In genomic region chr4:3205995-3206394, GRCh38 we compare ENCODE assay signal across 29 cellular contexts.
"Had no signal": no experiment of that assay in that cellular context is flagged by ENCODE, and none has a peak within 500 bp of the region (broad histone marks: within the 10 kb centered on the region; RNA-seq: fewer than 3 reads in every experiment).

No MANE protein-coding gene starts in this region.

- H3K9me3 ChIP-seq: MG63, SJCRH30, SK-N-SH had no signal

- H3K27ac Mint-ChIP-seq: activated CD4-positive, alpha-beta memory T cell treated with anti-CD3 and anti-CD28 coated beads, Interleukin-2, amount 10 ng/mL, durations not matched to agents 7 days and 5 days; activated CD4-positive, alpha-beta T cell treated with anti-CD3 and anti-CD28 coated beads for 36 hours; activated naive CD8-positive, alpha-beta T cell; activated T-helper 2 cell treated with anti-CD3 and anti-CD28 coated beads, Interferon-gamma antibody, Interleukin-2, Interleukin-4, amounts not matched to agents 10 μg/mL and 5 μg/mL and 100 μg/mL, durations not matched to agents 14 hours and 24 hours and 36 hours had no signal

- FAIRE-seq: astrocyte had no signal

- DNase-seq: activated CD4-positive, alpha-beta memory T cell treated with anti-CD3 and anti-CD28 coated beads, Interleukin-2, amount 10 ng/mL, durations not matched to agents 7 days and 5 days; activated CD4-positive, alpha-beta T cell treated with anti-CD3 and anti-CD28 coated beads for 36 hours; activated CD4-positive, alpha-beta T cell treated with anti-CD3 and anti-CD28 coated beads, Interleukin-2, amount 50 U/mL, for 1 hour; activated naive CD4-positive, alpha-beta T cell; activated T-cell treated with anti-CD3 and anti-CD28 coated beads for 4 hours; activated T-cell treated with anti-CD3 and anti-CD28 coated beads, Interleukin-2, amount 50 U/mL, for 72 hours; amygdala; brain microvascular endothelial cell; MG63; MV-4-11; NCI-H1092 treated with DMSO at 0.1 percent for 48 hours; NCI-H1417 treated with DMSO at 0.1 percent for 48 hours; NCI-H1694 treated with DMSO at 0.1 percent for 48 hours; NCI-H2029 treated with DMSO at 0.1 percent for 48 hours; NCI-H345; NCI-H510A; NCI-H526 treated with DMSO at 0.1 percent for 48 hours; NCI-H82; RPMI8226; SJCRH30; SK-N-SH; T-helper 1 cell; WERI-Rb-1 had no signal

- H3K4me3 ChIP-seq: MG63, SJCRH30 had no signal

- H3K9me3 Mint-ChIP-seq: activated CD4-positive, alpha-beta memory T cell treated with anti-CD3 and anti-CD28 coated beads, Interleukin-2, amount 10 ng/mL, durations not matched to agents 7 days and 5 days; activated T-cell treated with anti-CD3 and anti-CD28 coated beads, Interleukin-2, amount 50 U/mL, for 72 hours; activated T-helper 2 cell treated with anti-CD3 and anti-CD28 coated beads, Interferon-gamma antibody, Interleukin-2, Interleukin-4, amounts not matched to agents 10 μg/mL and 5 μg/mL and 100 μg/mL, durations not matched to agents 14 hours and 24 hours and 36 hours had no signal

- H3K27ac ChIP-seq: brain microvascular endothelial cell, KMS-11, SJCRH30, WERI-Rb-1 had no signal

- ATAC-seq: activated CD4-positive, alpha-beta T cell treated with anti-CD3 and anti-CD28 coated beads for 36 hours; activated T-cell treated with anti-CD3 and anti-CD28 coated beads, Interleukin-2, amount 50 U/mL, for 72 hours; Panc1; Right ventricle myocardium inferior had no signal

- H3K9ac ChIP-seq: KMS-11, SK-N-SH had no signal

- H3K4me2 ChIP-seq: KMS-11, SK-N-SH had no signal

- H3K27me3 Mint-ChIP-seq: activated CD4-positive, alpha-beta memory T cell treated with anti-CD3 and anti-CD28 coated beads, Interleukin-2, amount 10 ng/mL, durations not matched to agents 7 days and 5 days; activated CD4-positive, alpha-beta T cell treated with anti-CD3 and anti-CD28 coated beads for 36 hours; activated naive CD8-positive, alpha-beta T cell had no signal

- H3K27me3 ChIP-seq: brain microvascular endothelial cell, MG63, SJCRH30 had no signal

- H3K4me3 Mint-ChIP-seq: activated CD4-positive, alpha-beta memory T cell treated with anti-CD3 and anti-CD28 coated beads, Interleukin-2, amount 10 ng/mL, durations not matched to agents 7 days and 5 days; activated CD4-positive, alpha-beta T cell treated with anti-CD3 and anti-CD28 coated beads for 36 hours; activated naive CD8-positive, alpha-beta T cell; activated T-cell treated with anti-CD3 and anti-CD28 coated beads, Interleukin-2, amount 50 U/mL, for 72 hours had no signal
